In the genomic region with DNA sequence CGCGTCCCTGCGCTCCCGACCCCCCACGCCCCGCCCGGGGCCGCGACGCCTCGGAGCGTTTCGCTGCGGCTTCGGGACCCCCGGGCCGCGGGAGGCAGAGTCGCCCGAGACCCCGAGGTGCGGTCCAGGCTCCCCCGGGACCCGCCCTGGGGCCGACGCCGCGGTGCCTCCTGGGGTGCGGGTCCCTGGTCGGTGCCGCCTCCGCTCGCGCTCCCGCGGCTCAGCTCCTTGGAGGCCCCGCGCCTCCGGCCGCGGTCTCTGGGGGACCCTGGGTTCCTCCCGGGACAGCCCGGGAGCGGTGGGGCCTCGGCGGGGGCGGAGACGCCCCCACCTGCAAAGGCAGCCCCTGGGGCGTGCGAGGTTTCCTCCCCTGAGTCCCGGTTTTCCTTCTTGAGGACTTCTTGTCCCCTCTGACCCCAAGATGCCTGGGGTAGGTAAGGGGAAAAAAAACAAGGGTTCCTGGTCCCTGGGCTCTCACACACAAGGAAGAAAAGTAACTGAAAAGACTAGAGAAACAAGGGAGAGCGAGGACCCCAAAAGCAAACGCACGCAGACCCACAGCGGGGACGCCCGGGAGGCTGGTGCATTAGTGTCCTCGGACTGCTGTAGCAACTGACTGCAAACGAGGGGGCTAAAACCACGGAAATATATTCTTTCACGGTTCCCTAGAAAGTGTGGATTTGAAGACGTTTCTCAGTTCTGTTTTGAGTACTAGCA, we compare ENCODE assay signal across 8 cellular contexts. TPM values are rescaled to one million over a fixed set of nuclear protein-coding genes. Genes with fewer than 3 reads are reported as not detected.
DNase-seq lines count a peak whose midpoint lies in the region; ATAC-seq, FAIRE-seq and TF ChIP-seq lines count a peak whose summit lies in the region.

No MANE protein-coding gene starts in this region.

- H3K27me3 ChIP-seq in NT2/D1 (ENCODE audit: insufficient read depth, insufficient read length) (peaks cover 7% of the 10 kb centered on the region), endothelial cell of umbilical vein (ENCODE audit: control insufficient read depth in 2 of 2, insufficient read depth in 2 of 2, low read length in 2 of 2) (no peaks in the 10 kb centered on the region), neuron (ENCODE audit: insufficient read depth, low read length) (no peaks in the 10 kb centered on the region)

- ATAC-seq in HG03432 (IDR thresholded peaks at IDR 0.05; ENCODE audit: unreplicated experiment), result no peak

- CTCF ChIA-PET in endothelial cell of umbilical vein (lab: Charles Lee), result interaction anchor here (1.0 to 1.5 kb wide), 11 partner anchors 9 to 193 kb away, joined by 3 to 6 read pairs (median 3); a partner anchor contains a TSS

- H3K36me3 ChIP-seq in NT2/D1 (ENCODE audit: insufficient read depth, insufficient read length, low read length) (peaks cover 18% of the 10 kb centered on the region), endothelial cell of umbilical vein (ENCODE audit: control insufficient read depth in 2 of 2, extremely low read depth in 1 of 2, insufficient read depth in 2 of 2, low read length in 2 of 2) (no peaks in the 10 kb centered on the region), neuron (ENCODE audit: insufficient read depth, low read length) (no peaks in the 10 kb centered on the region)

- H3K9me3 ChIP-seq in NT2/D1 (ENCODE audit: insufficient read depth, low read length), result peaks cover 41% of the 10 kb centered on the region
- H3K9me3 ChIP-seq in endothelial cell of umbilical vein (replicated peaks; ENCODE audit: control insufficient read depth, insufficient read depth, low read length), result no peaks in the 10 kb centered on the region
- peaks cover 26% of the 10 kb centered on the region for H3K9me3 ChIP-seq in neuron (ENCODE audit: low read length)

- intact Hi-C loops in endothelial cell of umbilical vein (cut with micrococcal nuclease), result loop anchor here (1.0 to 2.0 kb wide), 3 partner anchors 31 to 109 kb away; a partner anchor contains a TSS

- no peak overlapping the region for H3K27ac Mint-ChIP-seq in activated naive CD4-positive, alpha-beta T cell treated with anti-CD3 and anti-CD28 coated beads, Interleukin-2, amount 50 U/mL, for 24 hours

- no peak for TF ChIP-seq POLR2A in endothelial cell of umbilical vein (IDR thresholded peaks at IDR 0.05; ENCODE audit: low read depth, low read length)

- H3K36me3 Mint-ChIP-seq in activated naive CD4-positive, alpha-beta T cell treated with anti-CD3 and anti-CD28 coated beads, Interleukin-2, amount 50 U/mL, for 24 hours, result peaks cover 17% of the 10 kb centered on the region

- no peaks in the 10 kb centered on the region for H3K27me3 Mint-ChIP-seq in activated naive CD4-positive, alpha-beta T cell treated with anti-CD3 and anti-CD28 coated beads, Interleukin-2, amount 50 U/mL, for 24 hours

- H3K9me1 ChIP-seq in endothelial cell of umbilical vein (replicated peaks; ENCODE audit: control insufficient read depth, extremely low read depth, insufficient read depth, low read length), result no peaks in the 10 kb centered on the region

- no TSS peak for BruUV-seq in endothelial cell of umbilical vein (replicated peaks; lab: Mats Ljungman, UMichigan)

- H3K4me2 ChIP-seq in endothelial cell of umbilical vein (ENCODE audit: insufficient read depth, low read length), result peak overlapping the region; percentile 85

- TF ChIP-seq CTCF in endothelial cell of umbilical vein (IDR thresholded peaks at IDR 0.05; ENCODE audit: extremely low read depth in 1 of 2, insufficient read depth in 1 of 2, low read depth in 1 of 2, low read length in 2 of 2), result no peak
- TF ChIP-seq CTCF in GM10266 (IDR thresholded peaks at IDR 0.05; ENCODE audit: control insufficient read depth, insufficient read depth, low read depth, missing control alignments), result no peak

- H2AFZ ChIP-seq in endothelial cell of umbilical vein (ENCODE audit: low read depth, low read length) (peak overlapping the region; percentile 98), neuron (ENCODE audit: low read depth, low read length) (peak overlapping the region; percentile 26)

- H3K4me1 ChIP-seq in NT2/D1 (ENCODE audit: insufficient read depth, insufficient read length) (peaks cover 3% of the 10 kb centered on the region), endothelial cell of umbilical vein (ENCODE audit: control insufficient read depth, extremely low read depth, insufficient read depth, low read length) (peaks cover 5% of the 10 kb centered on the region), neuron (ENCODE audit: insufficient read depth, low read length) (peaks cover 6% of the 10 kb centered on the region)

- H3K79me2 ChIP-seq in endothelial cell of umbilical vein (ENCODE audit: control insufficient read depth, insufficient read depth, low read length), result peaks cover 18% of the 10 kb centered on the region

- H3K9ac ChIP-seq in NT2/D1 (ENCODE audit: insufficient read length, low read depth) (peak overlapping the region; percentile 89), endothelial cell of umbilical vein (replicated peaks; ENCODE audit: extremely low read depth, insufficient read depth, low read length) (peak overlapping the region; percentile 74)

- H4K20me1 ChIP-seq in endothelial cell of umbilical vein (replicated peaks; ENCODE audit: control insufficient read depth, extremely low read depth, insufficient read depth, low read length), result no peaks in the 10 kb centered on the region

- dilution Hi-C loops in endothelial cell of umbilical vein (cut with MboI; ENCODE audit: extremely low pct_ligation_motif_present, low sequenced_read_pairs), result no loop called here

- FAIRE-seq in endothelial cell of umbilical vein (lab: Jason Lieb, UNC), result no peak

- peak overlapping the region; percentile 82 for H3K4me3 ChIP-seq in NT2/D1 (ENCODE audit: insufficient read length, low read depth)
- peak overlapping the region; percentile 67 to 86 (median 84) for H3K4me3 ChIP-seq in endothelial cell of umbilical vein (replicated peaks in 1 of 3; ENCODE audit: insufficient read depth in 1 of 3, low read depth in 1 of 3, low read length in 3 of 3)
- H3K4me3 ChIP-seq in neuron (ENCODE audit: low read length), result peak overlapping the region; percentile 73

- no peak for DNase-seq in activated naive CD4-positive, alpha-beta T cell (lab: John Stamatoyannopoulos, UW)
- DNase-seq in NT2/D1 (ENCODE audit: low read depth, low spot score) (no peak), endothelial cell of umbilical vein (ENCODE audit: low read depth, low spot score) (no peak), GM10266 (ENCODE audit: extremely low spot score) (no peak)
- DNase-seq in stimulated activated CD4-positive, alpha-beta T cell treated with anti-CD3 and anti-CD28 coated beads, Interleukin-4, amount 100 ng/mL, for 4 hours, result no peak

- peaks cover 26% of the 10 kb centered on the region for H3K4me1 Mint-ChIP-seq in activated naive CD4-positive, alpha-beta T cell treated with anti-CD3 and anti-CD28 coated beads, Interleukin-2, amount 50 U/mL, for 24 hours

- peak overlapping the region; percentile 75 for H3K4me3 Mint-ChIP-seq in activated naive CD4-positive, alpha-beta T cell treated with anti-CD3 and anti-CD28 coated beads, Interleukin-2, amount 50 U/mL, for 24 hours

- POLR2A ChIA-PET in endothelial cell of umbilical vein (lab: Charles Lee), result interaction anchor here (0.6 kb wide), 1 partner anchor 109 kb away, joined by 3 read pairs; no protein-coding TSS in a partner anchor

- no peaks in the 10 kb centered on the region for H3K9me3 Mint-ChIP-seq in activated naive CD4-positive, alpha-beta T cell treated with anti-CD3 and anti-CD28 coated beads, Interleukin-2, amount 50 U/mL, for 24 hours

- no peak overlapping the region for H3K27ac ChIP-seq in endothelial cell of umbilical vein (ENCODE audit: insufficient read depth, low read depth, low read length)

RNA-seq across cellular contexts. Expression of a gene that starts 0.7 kb away (rescaled TPM):
- 4.7 and 5.4 TPM in 2 replicates for total RNA-seq in endothelial cell of umbilical vein
- polyA plus RNA-seq in endothelial cell of umbilical vein, result 1.2 and 1.6 TPM in 2 replicates
- polyA plus RNA-seq in endothelial cell of umbilical vein (2011; cell fraction: cytosol; rRNA removed), result 2.0 TPM in 2 replicates
- polyA plus RNA-seq in endothelial cell of umbilical vein (2011; cell fraction: nucleus; rRNA removed), result 2.3 and 2.4 TPM in 2 replicates
- 3.3 and 3.5 TPM in 2 replicates for polyA plus RNA-seq in endothelial cell of umbilical vein (2012)
- polyA minus RNA-seq in endothelial cell of umbilical vein, result 5.6 and 6.9 TPM in 2 replicates
- 0.61 TPM for polyA minus RNA-seq in endothelial cell of umbilical vein (2011; cell fraction: cytosol; rRNA and poly(A)+ RNA removed)
- polyA minus RNA-seq in endothelial cell of umbilical vein (2011; cell fraction: nucleus; rRNA and poly(A)+ RNA removed), result 2.4 and 5.5 TPM in 2 replicates

RNA-seq across cellular contexts. Expression of a gene that starts 22.3 kb away (rescaled TPM):
- total RNA-seq in endothelial cell of umbilical vein, result 1.6 and 1.8 TPM in 2 replicates
- 1.0 and 1.2 TPM in 2 replicates for polyA plus RNA-seq in endothelial cell of umbilical vein
- polyA plus RNA-seq in endothelial cell of umbilical vein (2011; cell fraction: cytosol; rRNA removed), result 0.96 and 1.0 TPM in 2 replicates
- polyA plus RNA-seq in endothelial cell of umbilical vein (2011; cell fraction: nucleus; rRNA removed), result 2.8 and 3.8 TPM in 2 replicates
- 1.0 and 1.1 TPM in 2 replicates for polyA plus RNA-seq in endothelial cell of umbilical vein (2012)
- 1.7 and 1.8 TPM in 2 replicates for polyA minus RNA-seq in endothelial cell of umbilical vein
- polyA minus RNA-seq in endothelial cell of umbilical vein (2011; cell fraction: cytosol; rRNA and poly(A)+ RNA removed), result 1.8 TPM
- polyA minus RNA-seq in endothelial cell of umbilical vein (2011; cell fraction: nucleus; rRNA and poly(A)+ RNA removed), result 0.87 and 1.2 TPM in 2 replicates

RNA-seq across cellular contexts. Expression of a gene that starts 25.1 kb away (rescaled TPM):
- total RNA-seq in endothelial cell of umbilical vein, result not detected in 2 replicates
- polyA plus RNA-seq in endothelial cell of umbilical vein, result 0.01 TPM in 1 of 2 replicates, not detected in the other
- polyA plus RNA-seq in endothelial cell of umbilical vein (2011; cell fraction: cytosol; rRNA removed), result 0.03 TPM in 1 of 2 replicates, not detected in the other
- polyA plus RNA-seq in endothelial cell of umbilical vein (2011; cell fraction: nucleus; rRNA removed), result not detected in 2 replicates
- not detected in 2 replicates for polyA plus RNA-seq in endothelial cell of umbilical vein (2012)
- polyA minus RNA-seq in endothelial cell of umbilical vein, result not detected in 2 replicates
- polyA minus RNA-seq in endothelial cell of umbilical vein (2011; cell fraction: cytosol; rRNA and poly(A)+ RNA removed), result 1.6 TPM
- polyA minus RNA-seq in endothelial cell of umbilical vein (2011; cell fraction: nucleus; rRNA and poly(A)+ RNA removed), result not detected in 2 replicates

RNA-seq across cellular contexts. Expression of a gene that starts 56.7 kb away (rescaled TPM):
- 108 and 115 TPM in 2 replicates for total RNA-seq in endothelial cell of umbilical vein
- 82.8 and 88.0 TPM in 2 replicates for polyA plus RNA-seq in endothelial cell of umbilical vein
- 75.2 and 90.1 TPM in 2 replicates for polyA plus RNA-seq in endothelial cell of umbilical vein (2011; cell fraction: cytosol; rRNA removed)
- 124 and 136 TPM in 2 replicates for polyA plus RNA-seq in endothelial cell of umbilical vein (2011; cell fraction: nucleus; rRNA removed)
- 93.9 and 96.4 TPM in 2 replicates for polyA plus RNA-seq in endothelial cell of umbilical vein (2012)
- 55.0 and 69.8 TPM in 2 replicates for polyA minus RNA-seq in endothelial cell of umbilical vein
- polyA minus RNA-seq in endothelial cell of umbilical vein (2011; cell fraction: cytosol; rRNA and poly(A)+ RNA removed), result 149 TPM
- polyA minus RNA-seq in endothelial cell of umbilical vein (2011; cell fraction: nucleus; rRNA and poly(A)+ RNA removed), result 31.6 and 31.7 TPM in 2 replicates

RNA-seq across cellular contexts. Expression of a gene that starts 58.7 kb away (rescaled TPM):
- total RNA-seq in endothelial cell of umbilical vein, result 3.4 and 3.6 TPM in 2 replicates
- 2.0 TPM in 2 replicates for polyA plus RNA-seq in endothelial cell of umbilical vein
- 2.2 and 2.5 TPM in 2 replicates for polyA plus RNA-seq in endothelial cell of umbilical vein (2011; cell fraction: cytosol; rRNA removed)
- polyA plus RNA-seq in endothelial cell of umbilical vein (2011; cell fraction: nucleus; rRNA removed), result 2.7 and 3.8 TPM in 2 replicates
- polyA plus RNA-seq in endothelial cell of umbilical vein (2012), result 2.8 and 3.0 TPM in 2 replicates
- polyA minus RNA-seq in endothelial cell of umbilical vein, result 6.2 and 7.4 TPM in 2 replicates
- 5.4 TPM for polyA minus RNA-seq in endothelial cell of umbilical vein (2011; cell fraction: cytosol; rRNA and poly(A)+ RNA removed)
- 1.7 and 2.3 TPM in 2 replicates for polyA minus RNA-seq in endothelial cell of umbilical vein (2011; cell fraction: nucleus; rRNA and poly(A)+ RNA removed)
